Comparison of ENCODE assay signal across 8 cellular contexts in the genomic region with DNA sequence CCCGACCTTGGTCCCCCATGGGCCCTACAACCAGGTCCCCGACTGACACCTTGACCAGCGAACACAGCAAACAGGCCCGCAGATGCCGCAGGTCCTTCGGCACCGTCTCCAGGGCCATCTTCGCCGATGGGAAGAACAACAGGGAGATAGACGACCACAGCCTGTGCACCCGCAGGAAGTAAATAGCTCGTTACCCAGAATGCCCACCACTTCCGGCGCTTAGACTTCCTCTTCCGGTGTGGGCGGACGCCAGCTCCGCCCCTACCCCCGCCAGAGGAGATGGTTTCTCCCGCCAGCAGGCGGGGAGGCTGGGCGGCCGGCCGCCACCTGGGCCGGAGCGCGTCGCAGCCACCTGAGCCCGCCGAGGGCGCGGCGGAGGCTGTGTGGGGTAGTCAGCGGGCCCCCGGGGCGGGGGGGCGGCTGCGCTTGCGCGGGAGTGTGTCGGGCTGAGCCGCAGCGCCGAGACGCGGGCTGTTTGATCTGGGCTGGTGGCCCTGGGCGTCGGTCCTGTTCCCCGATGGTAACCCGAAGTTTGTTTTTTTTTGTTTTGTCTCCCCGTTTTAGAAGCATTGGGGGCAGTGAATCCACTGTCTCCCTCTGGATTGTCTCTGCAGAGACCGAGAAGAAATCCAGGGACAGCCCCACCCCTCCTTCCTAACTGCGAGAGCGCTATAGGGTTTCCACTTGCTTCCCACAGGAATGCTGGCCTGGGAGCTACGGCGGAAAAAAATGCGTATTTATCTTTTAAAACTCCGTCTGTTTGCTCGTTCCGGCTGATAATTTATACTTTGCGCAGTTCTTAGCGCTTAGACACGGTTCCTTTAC. TPM values are rescaled to one million over a fixed set of nuclear protein-coding genes. Genes with fewer than 3 reads are reported as not detected.
DNase-seq lines count a peak whose midpoint lies in the region; ATAC-seq and TF ChIP-seq lines count a peak whose summit lies in the region.

A gene (minus strand): TSS at position 184 of the 825 bp plus-strand sequence. CDS start 66 bp downstream, at position 118.

- H3K9ac ChIP-seq in HCT116 (ENCODE audit: low read length) (peak within 1 kb of the TSS; percentile 80), MM.1S (ENCODE audit: low read length) (peak within 1 kb of the TSS; percentile 94), neural progenitor cell (peak within 1 kb of the TSS; percentile 93)

- no peaks in the 10 kb centered on the region for H3K9me2 ChIP-seq in HCT116 (ENCODE audit: insufficient read depth)
- H3K9me2 ChIP-seq in MM.1S (replicated peaks; ENCODE audit: insufficient read depth, low read length): no peaks in the 10 kb centered on the region

- H3F3A ChIP-seq in MM.1S (ENCODE audit: insufficient read depth, low read length) (peaks cover 19% of the 10 kb centered on the region), neural progenitor cell (ENCODE audit: low read depth) (peaks cover 16% of the 10 kb centered on the region)

- POLR2A ChIA-PET in HCT116 (lab: Charles Lee): interaction anchor here (0.7 to 2.4 kb wide), 25 partner anchors 9 to 116 kb away, joined by 3 to 39 read pairs (median 5); a partner anchor contains a TSS

- H2AFZ ChIP-seq in HCT116 (ENCODE audit: low read depth, low read length, poor library complexity, severe bottlenecking) (no peak within 1 kb of the TSS), MM.1S (ENCODE audit: low read length) (peak within 1 kb of the TSS; percentile 78), neural progenitor cell (replicated peaks) (peak within 1 kb of the TSS; percentile 74)

- H3K79me2 ChIP-seq in HCT116 (ENCODE audit: insufficient read depth, low read length) (peaks cover 32% of the 10 kb centered on the region), MM.1S (ENCODE audit: low read length) (peaks cover 44% of the 10 kb centered on the region), neural progenitor cell (ENCODE audit: low read depth) (peaks cover 16% of the 10 kb centered on the region)

- H3K9me3 Mint-ChIP-seq in neural progenitor cell: no peaks in the 10 kb centered on the region

- H4K20me1 ChIP-seq in HCT116 (ENCODE audit: insufficient read depth) (no peaks in the 10 kb centered on the region), MM.1S (ENCODE audit: insufficient read depth, low read length) (no peaks in the 10 kb centered on the region), neural progenitor cell (ENCODE audit: low read depth) (no peaks in the 10 kb centered on the region)

- DNase-seq in GM03348 (ENCODE audit: low spot score): peak; percentile 97
- peak; percentile 94 for DNase-seq in HCT116 (ENCODE audit: low read depth, low spot score)
- peak; percentile 97 for DNase-seq in MM.1S
- peak; percentile 98 for DNase-seq in SIG-M5 treated with dmso at 0.1 percent for 504 hours (lab: John Stamatoyannopoulos, UW; ENCODE audit: unreplicated experiment)
- peak; percentile 69 to 87 (median 84) for DNase-seq in activated naive CD4-positive, alpha-beta T cell (lab: John Stamatoyannopoulos, UW)
- DNase-seq in foreskin fibroblast: peak; percentile 89 to 96
- peak; percentile 97 for DNase-seq in neural progenitor cell (ENCODE audit: low spot score)
- DNase-seq in stromal cell of bone marrow (ENCODE audit: low read depth): peak; percentile 78

- TF ChIP-seq CTCF in HCT116 (IDR thresholded peaks at IDR 0.05 in 2 of 3, conservative IDR thresholded peaks at IDR 0.05 in 1 of 3; ENCODE audit: borderline replicate concordance in 1 of 3, insufficient read depth in 1 of 3, low read depth in 2 of 3, low read length in 2 of 3): no peak
- no peak for TF ChIP-seq CTCF in MM.1S (IDR thresholded peaks at IDR 0.05; ENCODE audit: low read length)
- TF ChIP-seq CTCF in foreskin fibroblast (IDR thresholded peaks at IDR 0.05; ENCODE audit: low read depth, low read length): no peak
- no peak for TF ChIP-seq CTCF in neural progenitor cell (IDR thresholded peaks at IDR 0.05)

- H3K4me1 Mint-ChIP-seq in neural progenitor cell: peaks cover 15% of the 10 kb centered on the region

- peak within 1 kb of the TSS; percentile 100 for H3K4me3 Mint-ChIP-seq in neural progenitor cell

- H3K27ac Mint-ChIP-seq in neural progenitor cell: peak within 1 kb of the TSS; percentile 99

- RAD21 ChIA-PET in HCT116 (lab: Charles Lee; ENCODE audit: low non-redundant PET in 1 of 2, low total read pairs in 2 of 2, uncharacterized antibody in 2 of 2, unreplicated experiment in 2 of 2): interaction anchor here (0.6 to 2.1 kb wide), 5 partner anchors 35 to 81 kb away, joined by 3 to 16 read pairs (median 8); a partner anchor contains a TSS

- no peaks in the 10 kb centered on the region for H3K9me3 ChIP-seq in HCT116 (ENCODE audit: control insufficient read depth in 1 of 2, insufficient read depth in 1 of 2, low read depth in 1 of 2, low read length in 2 of 2)
- no peaks in the 10 kb centered on the region for H3K9me3 ChIP-seq in MM.1S (replicated peaks; ENCODE audit: insufficient read depth, low read length)
- no peaks in the 10 kb centered on the region for H3K9me3 ChIP-seq in neural progenitor cell (ENCODE audit: low read depth)

- peak within 1 kb of the TSS; percentile 78 for H3K4me2 ChIP-seq in HCT116 (ENCODE audit: low read length)
- H3K4me2 ChIP-seq in MM.1S (ENCODE audit: low read depth, low read length): peak within 1 kb of the TSS; percentile 91
- peak within 1 kb of the TSS; percentile 93 for H3K4me2 ChIP-seq in neural progenitor cell

- H3K27me3 Mint-ChIP-seq in neural progenitor cell (ENCODE audit: insufficient read depth, low read depth): peaks cover 2% of the 10 kb centered on the region

- H3K27me3 ChIP-seq in HCT116 (ENCODE audit: insufficient read depth, low read length) (no peaks in the 10 kb centered on the region), MM.1S (replicated peaks; ENCODE audit: insufficient read depth, low read length) (no peaks in the 10 kb centered on the region), neural progenitor cell (no peaks in the 10 kb centered on the region)

- intact Hi-C loops in HCT116 (cut with micrococcal nuclease): loop anchor here (1.0 kb wide), 2 partner anchors 39 to 65 kb away; a partner anchor contains a TSS

- H3K36me3 ChIP-seq in HCT116 (ENCODE audit: control insufficient read depth in 1 of 2, insufficient read depth in 2 of 2, low read length in 2 of 2) (peaks cover 34 to 52% of the 10 kb centered on the region in 2 experiments; a peak in 3 of 4 replicates), MM.1S (replicated peaks; ENCODE audit: insufficient read depth, low read length) (peaks cover 15% of the 10 kb centered on the region), neural progenitor cell (peaks cover 14% of the 10 kb centered on the region)

- peaks cover 15% of the 10 kb centered on the region for H3K36me3 Mint-ChIP-seq in neural progenitor cell

- H3K27ac ChIP-seq in HCT116 (ENCODE audit: low read depth, low read length): peak within 1 kb of the TSS; percentile 73
- peak within 1 kb of the TSS; percentile 79 for H3K27ac ChIP-seq in MM.1S (ENCODE audit: low read length)
- H3K27ac ChIP-seq in neural progenitor cell: peak within 1 kb of the TSS; percentile 66

- peaks cover 16 to 22% of the 10 kb centered on the region in 2 experiments for H3K4me1 ChIP-seq in HCT116 (ENCODE audit: control insufficient read depth in 1 of 2, insufficient read depth in 2 of 2, low read length in 2 of 2)
- H3K4me1 ChIP-seq in MM.1S (ENCODE audit: low read length): peaks cover 15% of the 10 kb centered on the region; the same call in 1 of the 2 replicates
- peaks cover 18% of the 10 kb centered on the region for H3K4me1 ChIP-seq in neural progenitor cell

- peak; percentile 38 for TF ChIP-seq RAD21 in HCT116 (IDR thresholded peaks at IDR 0.05; ENCODE audit: low read depth)

- H3K4me3 ChIP-seq in HCT116 (replicated peaks in 1 of 2; ENCODE audit: low read depth in 1 of 2, low read length in 2 of 2) (peak within 1 kb of the TSS; percentile 79 to 82), MM.1S (ENCODE audit: low read length) (peak within 1 kb of the TSS; percentile 100), foreskin fibroblast (ENCODE audit: low read depth in 1 of 2, low read length in 2 of 2) (peak within 1 kb of the TSS; percentile 81 to 97), neural progenitor cell (peak within 1 kb of the TSS; percentile 92)

- BruUV-seq in HCT116 (replicated peaks; lab: Mats Ljungman, UMichigan): TSS peak; percentile 95

- CTCF ChIA-PET in HCT116 (lab: Charles Lee): interaction anchor here (0.9 to 2.3 kb wide), 9 partner anchors 14 to 96 kb away, joined by 3 to 20 read pairs (median 4); a partner anchor contains a TSS

- ATAC-seq in HCT116: peak; percentile 93

- TF ChIP-seq POLR2A in HCT116 (IDR thresholded peaks at IDR 0.05; ENCODE audit: borderline replicate concordance, extremely low read depth, insufficient read depth, insufficient read length): peak; percentile 90

TF ChIP-seq in HCT116, 20 proteins besides CTCF, POLR2A, EP300 and RAD21 (continues in another document):
- TF ChIP-seq, protein P1, sequence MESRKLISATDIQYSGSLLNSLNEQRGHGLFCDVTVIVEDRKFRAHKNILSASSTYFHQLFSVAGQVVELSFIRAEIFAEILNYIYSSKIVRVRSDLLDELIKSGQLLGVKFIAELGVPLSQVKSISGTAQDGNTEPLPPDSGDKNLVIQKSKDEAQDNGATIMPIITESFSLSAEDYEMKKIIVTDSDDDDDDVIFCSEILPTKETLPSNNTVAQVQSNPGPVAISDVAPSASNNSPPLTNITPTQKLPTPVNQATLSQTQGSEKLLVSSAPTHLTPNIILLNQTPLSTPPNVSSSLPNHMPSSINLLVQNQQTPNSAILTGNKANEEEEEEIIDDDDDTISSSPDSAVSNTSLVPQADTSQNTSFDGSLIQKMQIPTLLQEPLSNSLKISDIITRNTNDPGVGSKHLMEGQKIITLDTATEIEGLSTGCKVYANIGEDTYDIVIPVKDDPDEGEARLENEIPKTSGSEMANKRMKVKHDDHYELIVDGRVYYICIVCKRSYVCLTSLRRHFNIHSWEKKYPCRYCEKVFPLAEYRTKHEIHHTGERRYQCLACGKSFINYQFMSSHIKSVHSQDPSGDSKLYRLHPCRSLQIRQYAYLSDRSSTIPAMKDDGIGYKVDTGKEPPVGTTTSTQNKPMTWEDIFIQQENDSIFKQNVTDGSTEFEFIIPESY (IDR thresholded peaks at IDR 0.05; ENCODE audit: extremely low read depth, insufficient replicate concordance, low read length): peak; percentile 55
- TF ChIP-seq ZFX (IDR thresholded peaks at IDR 0.05) (peak; percentile 20; the same call in 1 of the 2 replicates), EZH2phosphoT487 (IDR thresholded peaks at IDR 0.05; ENCODE audit: borderline replicate concordance) (no peak), SP1 (IDR thresholded peaks at IDR 0.05; ENCODE audit: low read depth) (peak; percentile 80), SIN3A (IDR thresholded peaks at IDR 0.05; ENCODE audit: low read depth) (peak; percentile 42), POLR2AphosphoS5 (IDR thresholded peaks at IDR 0.05; ENCODE audit: low read depth, low read length) (peak; percentile 97), CEBPB (IDR thresholded peaks at IDR 0.05; ENCODE audit: low read depth) (no peak)
- TF ChIP-seq, protein P2, sequence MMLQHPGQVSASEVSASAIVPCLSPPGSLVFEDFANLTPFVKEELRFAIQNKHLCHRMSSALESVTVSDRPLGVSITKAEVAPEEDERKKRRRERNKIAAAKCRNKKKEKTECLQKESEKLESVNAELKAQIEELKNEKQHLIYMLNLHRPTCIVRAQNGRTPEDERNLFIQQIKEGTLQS (IDR thresholded peaks at IDR 0.05): no peak

RNA-seq across cellular contexts. Expression of the gene that starts here (rescaled TPM):
- total RNA-seq in HCT116 (2021; ENCODE audit: unreplicated experiment) (118 TPM), neural progenitor cell (ENCODE audit: low replicate concordance) (60.2 and 103 TPM in 2 replicates)
- polyA plus RNA-seq in HCT116 (2012): 121 and 141 TPM in 2 replicates

Comparison
In these comparisons a context has a peak if more than half of its experiments do, and no peak if none do; other contexts are left out.
1. Peak in every context shown above with its lines: DNase-seq, ATAC-seq, H3K4me3 ChIP-seq and H3K27ac ChIP-seq.